Comparison of ENCODE assay signal across 9 cellular contexts in the genomic region with DNA sequence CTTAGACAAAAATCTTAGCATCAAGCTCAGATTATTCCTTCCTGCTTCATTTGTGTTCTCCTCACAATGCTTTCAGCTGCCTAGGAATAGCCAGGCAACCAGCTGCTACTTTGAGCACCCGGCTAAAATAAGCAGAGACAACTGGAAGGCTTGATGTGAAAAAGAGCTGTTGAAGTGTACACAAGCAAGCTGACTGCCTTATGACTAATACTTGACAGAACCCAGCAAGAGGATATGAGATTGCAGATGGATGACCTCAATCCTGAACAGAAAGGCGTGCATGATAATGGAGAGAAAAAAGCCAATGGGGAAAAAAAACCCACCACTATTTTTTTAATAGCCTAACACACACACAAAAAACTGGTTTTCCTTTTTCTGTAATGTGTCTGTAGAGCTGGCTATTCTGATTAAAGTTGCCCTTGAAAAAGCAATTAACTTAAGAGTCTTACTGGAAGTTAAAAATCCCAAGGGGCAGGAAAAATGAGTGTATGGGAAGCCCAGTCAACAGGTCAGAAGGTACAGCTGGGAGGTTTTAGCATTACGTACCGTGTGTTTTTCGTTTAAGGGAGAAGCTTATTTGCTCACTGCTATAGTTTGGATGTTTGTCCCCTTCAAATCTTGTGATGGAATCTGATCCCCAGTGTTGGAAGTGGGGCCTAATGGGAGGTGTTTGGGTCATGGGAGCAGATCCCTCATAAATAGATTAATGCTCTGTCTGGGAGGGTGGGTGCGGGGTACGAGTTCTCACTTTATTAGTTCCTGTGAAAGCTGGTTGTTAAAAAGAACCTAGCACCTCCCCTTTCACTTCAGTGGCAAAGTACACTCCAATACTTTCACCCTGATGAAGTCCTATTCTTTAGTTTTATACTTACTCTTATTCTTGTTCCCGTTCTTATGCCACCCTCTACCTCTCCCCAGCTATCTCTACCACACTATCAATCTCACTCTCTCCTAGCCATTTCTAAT. TPM values are rescaled to one million over a fixed set of nuclear protein-coding genes. Genes with fewer than 3 reads are reported as not detected.
A peak's percentile ranks its signal among the peaks of the same experiment; 100 is the strongest.
DNase-seq lines count a peak whose midpoint lies in the region; ATAC-seq and TF ChIP-seq lines count a peak whose summit lies in the region.
"Had no signal": no experiment of that assay in that cellular context is flagged by ENCODE, and none has a peak within 500 bp of the region (broad histone marks: within the 10 kb centered on the region; RNA-seq: fewer than 3 reads in every experiment).

No MANE protein-coding gene starts in this region.

- H3K27ac Mint-ChIP-seq in nephron progenitor cell (peak overlapping the region; percentile 80), T-helper 17 cell (no peak overlapping the region)
- no peak overlapping the region for H3K27ac Mint-ChIP-seq in activated naive CD8-positive, alpha-beta T cell treated with anti-CD3 and anti-CD28 coated beads for 36 hours

- H3K4me1 Mint-ChIP-seq in nephron progenitor cell = peaks cover 26% of the 10 kb centered on the region
- no peaks in the 10 kb centered on the region for H3K4me1 Mint-ChIP-seq in activated naive CD8-positive, alpha-beta T cell treated with anti-CD3 and anti-CD28 coated beads for 36 hours
- no peaks in the 10 kb centered on the region for H3K4me1 Mint-ChIP-seq in T-helper 17 cell

- CTCF ChIA-PET in GM10248 (lab: Yijun Ruan, JAX) = interaction anchor here (0.7 to 2.0 kb wide), 9 partner anchors 8 to 45 kb away, joined by 3 to 11 read pairs (median 4); no protein-coding TSS in a partner anchor

- in situ Hi-C loops in Caki2 (cut with HindIII; ENCODE audit: low pct_unique_long_range_greater_than_20kb, low sequenced_read_pairs) = no loop called here

- H3K27me3 Mint-ChIP-seq in nephron progenitor cell (ENCODE audit: low read depth, poor library complexity) = no peaks in the 10 kb centered on the region
- no peaks in the 10 kb centered on the region for H3K27me3 Mint-ChIP-seq in activated naive CD8-positive, alpha-beta T cell treated with anti-CD3 and anti-CD28 coated beads for 36 hours
- no peaks in the 10 kb centered on the region for H3K27me3 Mint-ChIP-seq in T-helper 17 cell

- DNase-seq in Caki2 (ENCODE audit: low read depth) (peak; percentile 24), NCI-H510A treated with DMSO at 0.1 percent for 48 hours (lab: John Stamatoyannopoulos, UW) (peak; percentile 38), nephron progenitor cell (no peak), GM10248 (ENCODE audit: extremely low spot score) (no peak), T-helper 17 cell (no peak)
- DNase-seq in activated naive CD8-positive, alpha-beta T cell treated with anti-CD3 and anti-CD28 coated beads for 36 hours = no peak

- POLR2A ChIA-PET in GM10248 (lab: Yijun Ruan, JAX) = no interaction called here

- H3K4me3 Mint-ChIP-seq in nephron progenitor cell = peak overlapping the region; percentile 19
- H3K4me3 Mint-ChIP-seq in activated naive CD8-positive, alpha-beta T cell treated with anti-CD3 and anti-CD28 coated beads for 36 hours = no peak overlapping the region
- no peak overlapping the region for H3K4me3 Mint-ChIP-seq in T-helper 17 cell

- TF ChIP-seq CTCF in nephron progenitor cell (IDR thresholded peaks at IDR 0.05) = no peak
- no peak for TF ChIP-seq CTCF in GM10248 (IDR thresholded peaks at IDR 0.05; ENCODE audit: control extremely low read depth, extremely low read depth, low read depth, missing control alignments)

- no peaks in the 10 kb centered on the region for H3K9me3 Mint-ChIP-seq in nephron progenitor cell
- H3K9me3 Mint-ChIP-seq in activated naive CD8-positive, alpha-beta T cell treated with anti-CD3 and anti-CD28 coated beads for 36 hours = no peaks in the 10 kb centered on the region

- H3K36me3 Mint-ChIP-seq in nephron progenitor cell (ENCODE audit: low read depth) (no peaks in the 10 kb centered on the region), T-helper 17 cell (ENCODE audit: low read depth) (no peaks in the 10 kb centered on the region)
- no peaks in the 10 kb centered on the region for H3K36me3 Mint-ChIP-seq in activated naive CD8-positive, alpha-beta T cell treated with anti-CD3 and anti-CD28 coated beads for 36 hours

- H3K9me3 ChIP-seq in T-helper 17 cell (ENCODE audit: control insufficient read depth, low read length, poor library complexity, severe bottlenecking) = no peaks in the 10 kb centered on the region
- H3K9me3 ChIP-seq: adrenal gland had no signal

- ATAC-seq in esophagus mucosa (peak; percentile 85), GM18520 (IDR thresholded peaks at IDR 0.05; ENCODE audit: unreplicated experiment) (no peak), T-helper 17 cell (no peak)

RNA-seq across cellular contexts. Expression of gene HERC6, which starts 37.1 kb away (rescaled TPM):
- total RNA-seq in Caki2 (2014; rRNA removed; shearing (Covaris generic); ENCODE audit: low replicate concordance) = 6.2 and 14.3 TPM in 2 replicates
- total RNA-seq in esophagus mucosa = 19.5 TPM
- total RNA-seq in activated naive CD8-positive, alpha-beta T cell treated with anti-CD3 and anti-CD28 coated beads for 36 hours = 1 to 10 TPM; 6.4 to 6.6 TPM
- total RNA-seq in T-helper 17 cell = 10 to 100 TPM; 15.5 to 28.3 TPM

RNA-seq across cellular contexts. Expression of gene PPM1K, which starts 57.1 kb away (rescaled TPM):
- total RNA-seq in Caki2 (2014; rRNA removed; shearing (Covaris generic); ENCODE audit: low replicate concordance) = 0.52 and 2.0 TPM in 2 replicates
- 7.7 TPM for total RNA-seq in esophagus mucosa
- total RNA-seq in activated naive CD8-positive, alpha-beta T cell treated with anti-CD3 and anti-CD28 coated beads for 36 hours = 10 to 100 TPM; 40.8 to 42.2 TPM
- total RNA-seq in T-helper 17 cell = 10 to 100 TPM; 77.3 to 91.1 TPM

Comparison
In these comparisons a context has a peak if more than half of its experiments do, and no peak if none do; other contexts are left out.
1. DNase-seq: peak in Caki2 (single experiment) and NCI-H510A treated with DMSO at 0.1 percent for 48 hours (single experiment); none in nephron progenitor cell (single experiment), GM10248 (single experiment), activated naive CD8-positive, alpha-beta T cell treated with anti-CD3 and anti-CD28 coated beads for 36 hours (single experiment) and T-helper 17 cell (0 of 3).